Comparison of ENCODE assay signal across 14 cellular contexts in the genomic region with DNA sequence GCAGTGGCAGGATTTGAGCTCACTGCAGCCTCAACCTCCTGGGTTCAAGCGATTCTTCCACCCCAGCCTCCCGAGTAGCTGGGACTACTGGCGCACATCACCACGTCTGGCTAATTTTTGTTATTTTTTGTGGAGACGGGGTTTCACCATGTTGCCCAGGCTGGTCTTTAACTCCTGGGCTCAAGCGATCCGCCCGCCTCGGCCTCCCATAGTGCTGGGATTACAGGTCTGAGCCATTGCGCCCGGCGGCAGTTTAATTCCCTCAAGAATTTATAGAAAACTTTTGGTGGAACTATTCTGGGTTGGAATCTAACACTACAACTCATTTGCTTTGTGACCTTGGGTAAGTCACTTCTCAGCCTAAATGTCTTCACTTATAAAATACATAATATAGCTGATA. TPM values are rescaled to one million over a fixed set of nuclear protein-coding genes. Genes with fewer than 3 reads are reported as not detected.
DNase-seq lines count a peak whose midpoint lies in the region; ATAC-seq, FAIRE-seq and TF ChIP-seq lines count a peak whose summit lies in the region.
"Had no signal": no experiment of that assay in that cellular context is flagged by ENCODE, and none has a peak within 500 bp of the region (broad histone marks: within the 10 kb centered on the region; RNA-seq: fewer than 3 reads in every experiment).

No MANE protein-coding gene starts in this region.

- peak overlapping the region; percentile 99 to 100 for H4K8ac ChIP-seq in IMR-90 (ENCODE audit: low read depth in 2 of 2, low read length in 2 of 2)

- no peak for TF ChIP-seq EP300 in A549 (IDR thresholded peaks at IDR 0.05)

- H3K27ac ChIP-seq in A549 = peak overlapping the region; percentile 95
- H3K27ac ChIP-seq in IMR-90 (ENCODE audit: insufficient read depth, low read length) = no peak overlapping the region
- peak overlapping the region in 42 of 59 donors; percentile 72 to 100 (median 98) for H3K27ac ChIP-seq in dorsolateral prefrontal cortex
- peak overlapping the region; percentile 100 for H3K27ac ChIP-seq in neutrophil

- peaks cover 10% of the 10 kb centered on the region; the same call in 1 of the 2 replicates for H4K20me1 ChIP-seq in IMR-90 (ENCODE audit: insufficient read depth, low read length)

- H2BK5ac ChIP-seq in IMR-90 (ENCODE audit: low read depth, low read length, poor library complexity, severe bottlenecking) = peak overlapping the region; percentile 96

- peaks cover 15 to 18% of the 10 kb centered on the region in 2 experiments for H3K79me1 ChIP-seq in IMR-90 (ENCODE audit: low read depth in 1 of 2, low read length in 2 of 2)

- TF ChIP-seq POLR2A in A549 (IDR thresholded peaks at IDR 0.05; ENCODE audit: low read length) (no peak), IMR-90 (IDR thresholded peaks at IDR 0.05; ENCODE audit: low read depth, low read length) (no peak), lower leg skin (IDR thresholded peaks at IDR 0.05) (no peak)

- H3K14ac ChIP-seq in IMR-90 (replicated peaks; ENCODE audit: low read depth, low read length) = no peak overlapping the region

- no peaks in the 10 kb centered on the region for H3K9me3 Mint-ChIP-seq in endothelial cell (ENCODE audit: unreplicated experiment)
- H3K9me3 Mint-ChIP-seq: HFFc6 had no signal

- H3K36me3 Mint-ChIP-seq in endothelial cell (ENCODE audit: low read depth, unreplicated experiment) = peaks cover 20% of the 10 kb centered on the region

- H3K4me1 Mint-ChIP-seq in endothelial cell (ENCODE audit: unreplicated experiment) = peaks cover 24% of the 10 kb centered on the region

- CTCF ChIA-PET in A549 (lab: Yijun Ruan, JAX) = interaction anchor here (0.7 to 12.7 kb wide), 8 partner anchors 12 to 53 kb away, joined by 3 to 199 read pairs (median 6); partner anchors contain the start of gene AMHR2
- CTCF ChIA-PET in IMR-90 (lab: Yijun Ruan, JAX) = interaction anchor here (1.0 kb wide), 1 partner anchor 26 kb away, joined by 4 read pairs; no protein-coding TSS in a partner anchor

- no peak overlapping the region; the same call in 1 of the 2 replicates for H4K5ac ChIP-seq in IMR-90 (ENCODE audit: low read depth, low read length)

- 0 out of 2 replicates have a peak overlapping the region, but pooled peaks have one; percentile 99 for H3K23ac ChIP-seq in IMR-90 (ENCODE audit: low read depth, low read length)

- H3K36me3 ChIP-seq in IMR-90 (ENCODE audit: control insufficient read depth, insufficient read depth, low read length) (peaks cover 14% of the 10 kb centered on the region), neutrophil (peaks cover 17% of the 10 kb centered on the region)

- H3K9ac ChIP-seq in IMR-90 (ENCODE audit: low read depth, low read length) = no peak overlapping the region

- H3K9me3 ChIP-seq in A549 = no peaks in the 10 kb centered on the region
- H3K9me3 ChIP-seq in IMR-90 (ENCODE audit: control insufficient read depth, insufficient read depth, low read length) = no peaks in the 10 kb centered on the region
- no peaks in the 10 kb centered on the region for H3K9me3 ChIP-seq in neutrophil

- peaks cover 32% of the 10 kb centered on the region for H3K4me1 ChIP-seq in A549
- H3K4me1 ChIP-seq in IMR-90 (ENCODE audit: control insufficient read depth, insufficient read depth, low read length) = peaks cover 14% of the 10 kb centered on the region
- peaks cover 47 to 49% of the 10 kb centered on the region in 2 experiments for H3K4me1 ChIP-seq in neutrophil (ENCODE audit: control insufficient read depth in 1 of 2, insufficient read depth in 1 of 2, low read depth in 1 of 2, low read length in 1 of 2)

- H3K9me1 ChIP-seq in IMR-90 (ENCODE audit: insufficient read depth, low read length) = peaks cover 14% of the 10 kb centered on the region

- H2BK15ac ChIP-seq in IMR-90 (ENCODE audit: low read depth, low read length) = peak overlapping the region; percentile 73; the same call in 1 of the 3 replicates

- H3K4me3 ChIP-seq in A549 (no peak overlapping the region), IMR-90 (ENCODE audit: insufficient read depth, low read depth, low read length) (no peak overlapping the region), dorsolateral prefrontal cortex (peak overlapping the region in 6 of 59 donors; percentile 71 to 91 (median 82)), neutrophil (ENCODE audit: low read depth in 1 of 2, low read length in 1 of 2) (no peak overlapping the region), lower leg skin (ENCODE audit: low read depth, poor library complexity, severe bottlenecking) (no peak overlapping the region)

- H3K4ac ChIP-seq in IMR-90 (ENCODE audit: low read depth, low read length) = peak overlapping the region; percentile 99; the same call in 1 of the 2 replicates

- H3K56ac ChIP-seq in IMR-90 (ENCODE audit: extremely low read depth, insufficient read depth, low read length) = no peak overlapping the region

- H3K27me3 ChIP-seq in IMR-90 (ENCODE audit: control insufficient read depth, insufficient read depth, low read length) = no peaks in the 10 kb centered on the region
- H3K27me3 ChIP-seq in dorsolateral prefrontal cortex = no peaks in the 10 kb centered on the region
- no peaks in the 10 kb centered on the region for H3K27me3 ChIP-seq in neutrophil

- TF ChIP-seq CTCF in A549 (IDR thresholded peaks at IDR 0.05) (no peak), IMR-90 (conservative IDR thresholded peaks at IDR 0.05; ENCODE audit: low read depth, low read length) (no peak), dorsolateral prefrontal cortex (IDR thresholded peaks at IDR 0.05 in 54 of 56, conservative IDR thresholded peaks at IDR 0.05 in 2 of 56; ENCODE audit: low read depth in 1 of 56, partially characterized antibody in 56 of 56) (no peak), neutrophil (IDR thresholded peaks at IDR 0.05) (no peak), endothelial cell (IDR thresholded peaks at IDR 0.05; ENCODE audit: unreplicated experiment) (no peak), lower leg skin (IDR thresholded peaks at IDR 0.05) (no peak)

- TF ChIP-seq RAD21 in A549 (conservative IDR thresholded peaks at IDR 0.05 in 1 of 2, IDR thresholded peaks at IDR 0.05 in 1 of 2) (no peak), IMR-90 (IDR thresholded peaks at IDR 0.05; ENCODE audit: low read length) (no peak)

- 0 out of 2 replicates have a peak overlapping the region, but pooled peaks have one; percentile 74 for H2AK5ac ChIP-seq in IMR-90 (ENCODE audit: low read depth, low read length)

- H3K4me3 Mint-ChIP-seq in endothelial cell (ENCODE audit: unreplicated experiment) = no peak overlapping the region
- H3K4me3 Mint-ChIP-seq: HFFc6 had no signal

- dilution Hi-C loops in IMR-90 (cut with HindIII; ENCODE audit: low sequenced_read_pairs, unreplicated experiment) = no loop called here

- no peak overlapping the region for H3K27ac Mint-ChIP-seq in endothelial cell (ENCODE audit: unreplicated experiment)
- H3K27ac Mint-ChIP-seq: HFFc6 had no signal

- H2BK120ac ChIP-seq in IMR-90 (ENCODE audit: low read depth, low read length) = no peak overlapping the region

- DNase-seq in A549 (ENCODE audit: low read depth in 1 of 2, low spot score in 1 of 2) (no peak), IMR-90 (no peak), dorsolateral prefrontal cortex (no peak), endothelial cell (ENCODE audit: low spot score) (no peak), cerebellar cortex (ENCODE audit: low spot score) (no peak), NCI-H524 (lab: John Stamatoyannopoulos, UW) (no peak), lower leg skin (ENCODE audit: low spot score in 2 of 2) (no peak)
- DNase-seq: central memory CD4-positive, alpha-beta T cell; HFFc6; NCI-H187 treated with DMSO at 0.1 percent for 48 hours; stimulated activated CD4-positive, alpha-beta T cell treated with anti-CD3 and anti-CD28 coated beads, Interleukin-1b, Interleukin-23, amount 100 ng/mL, for 48 hours had no signal

- no TSS peak for BruUV-seq in IMR-90 (replicated peaks; lab: Mats Ljungman, UMichigan)

- POLR2A ChIA-PET in A549 (lab: Yijun Ruan, JAX) = interaction anchor here (1.7 to 2.1 kb wide), 3 partner anchors 43 to 197 kb away, joined by 5 to 22 read pairs (median 14); partner anchors contain the start of genes CSAD, TARBP2 and ZNF740
- POLR2A ChIA-PET in IMR-90 (lab: Charles Lee; ENCODE audit: unreplicated experiment) = no interaction called here

- no peak overlapping the region for H3K18ac ChIP-seq in IMR-90 (ENCODE audit: low read depth, low read length)

- ATAC-seq in A549 (no peak), IMR-90 (ENCODE audit: low read depth) (no peak)

- H3K4me2 ChIP-seq in A549 (peak overlapping the region; percentile 89; the same call in 1 of the 3 replicates), IMR-90 (ENCODE audit: low read depth, low read length) (no peak overlapping the region)

- peaks cover 2% of the 10 kb centered on the region for H3K27me3 Mint-ChIP-seq in endothelial cell (ENCODE audit: unreplicated experiment)

- H4K91ac ChIP-seq in IMR-90 (ENCODE audit: insufficient read depth, low read depth, low read length) = no peak overlapping the region

- H2AK9ac ChIP-seq in IMR-90 (replicated peaks; ENCODE audit: low read depth, low read length, poor library complexity) = no peak overlapping the region

- H2AFZ ChIP-seq in IMR-90 (replicated peaks; ENCODE audit: low read length, poor library complexity) = no peak overlapping the region

- intact Hi-C loops in IMR-90 (cut with micrococcal nuclease) (no loop called here), dorsolateral prefrontal cortex (cut with DNase I) (loop anchor here in 1 of 2 donors (2.0 to 5.0 kb wide), 2 partner anchors 53 to 124 kb away; partner anchors contain the start of gene TARBP2), lower leg skin (cut with DNase I; ENCODE audit: low total_unique reads) (no loop called here)

- H2BK20ac ChIP-seq in IMR-90 (ENCODE audit: low read depth, low read length) = no peak overlapping the region

- WGBS in A549 (ENCODE audit: missing lambda C conversion rate) = 95% methylated on average over 12 of the region's 12 CpGs
- 100% methylated on average over 1 of the region's 12 CpGs; no CpG with 5 or more reads in 1 of the 2 experiments for WGBS in IMR-90 (ENCODE audit: extremely low coverage in 2 of 2, insufficient read length in 1 of 2), 2 experiments
- WGBS in lower leg skin, 2 donors = 95 to 98% methylated on average over 12 of the region's 12 CpGs

- in situ Hi-C loops in IMR-90 (cut with MboI; ENCODE audit: low sequenced_read_pairs) = no loop called here

- no peak for FAIRE-seq in A549 (lab: Jason Lieb, UNC)

RNA-seq across cellular contexts. Expression of gene SP1, which starts 1.8 kb away (rescaled TPM):
- polyA plus RNA-seq in A549 (2011; rRNA removed) = 53.2 and 56.6 TPM in 2 replicates
- polyA plus RNA-seq in A549 (2012; cell fraction: cytosol; rRNA removed) = 14.0 and 18.8 TPM in 2 replicates
- 15.5 and 19.0 TPM in 2 replicates for polyA plus RNA-seq in A549 (2012; cell fraction: nucleus; rRNA removed)
- 24.0 to 24.5 TPM (median 24.2 TPM) in 3 replicates for polyA plus RNA-seq in A549 (2017; fragmentation: RNase III; extraction: RNeasy Plus Mini Kit Qiagen cat#74134 plus additional on column Dnase treatment)
- 176 and 220 TPM in 2 replicates for polyA minus RNA-seq in A549 (2011; rRNA and poly(A)+ RNA removed)
- total RNA-seq in IMR-90 (2012; rRNA removed) = 45.0 and 53.6 TPM in 2 replicates
- polyA plus RNA-seq in IMR-90 (2012; rRNA removed) = 19.7 and 21.2 TPM in 2 replicates
- 4.3 and 9.9 TPM in 2 replicates for polyA plus RNA-seq in IMR-90 (2012; cell fraction: cytosol; rRNA removed)
- polyA plus RNA-seq in IMR-90 (2012; cell fraction: nucleus; rRNA removed; ENCODE audit: low replicate concordance) = 24.6 and 42.1 TPM in 2 replicates
- total RNA-seq in dorsolateral prefrontal cortex = 10 to 100 TPM; 22.5 to 63.4 (median 36.0) TPM
- 69.5 TPM for total RNA-seq in endothelial cell (ENCODE audit: unreplicated experiment)
- 100 to 1,000 TPM in 2 of 4 donors, 10 to 100 TPM in 2; 89.6 to 111 (median 100) TPM for total RNA-seq in lower leg skin

RNA-seq across cellular contexts. Expression of gene SP7, which starts 42.1 kb away (rescaled TPM):
- 0.05 TPM in 1 of 2 replicates, not detected in the other for polyA plus RNA-seq in A549 (2011; rRNA removed)
- polyA plus RNA-seq in A549 (2012; cell fraction: cytosol; rRNA removed) = 0.01 and 0.04 TPM in 2 replicates
- 0.09 and 0.12 TPM in 2 replicates for polyA plus RNA-seq in A549 (2012; cell fraction: nucleus; rRNA removed)
- polyA plus RNA-seq in A549 (2017; fragmentation: RNase III; extraction: RNeasy Plus Mini Kit Qiagen cat#74134 plus additional on column Dnase treatment) = 0.03 to 0.06 TPM in 2 of 3 replicates, not detected in the other
- 0.17 TPM in 1 of 2 replicates, not detected in the other for polyA minus RNA-seq in A549 (2011; rRNA and poly(A)+ RNA removed)
- not detected in 2 replicates for total RNA-seq in IMR-90 (2012; rRNA removed)
- polyA plus RNA-seq in IMR-90 (2012; rRNA removed) = not detected in 2 replicates
- not detected in 2 replicates for polyA plus RNA-seq in IMR-90 (2012; cell fraction: cytosol; rRNA removed)
- polyA plus RNA-seq in IMR-90 (2012; cell fraction: nucleus; rRNA removed; ENCODE audit: low replicate concordance) = not detected in 2 replicates
- total RNA-seq in dorsolateral prefrontal cortex = 1 to 10 TPM in 15 of 120 experiments, under 1 TPM in 87, not detected in 18; 0.11 to 1.9 (median 0.54) TPM
- total RNA-seq in endothelial cell (ENCODE audit: unreplicated experiment) = 3.6 TPM
- total RNA-seq in lower leg skin = not detected
- total RNA-seq: glomerular endothelial cell, HFFc6, myocyte had no signal

RNA-seq across cellular contexts. Expression of gene AMHR2, which starts 45.4 kb away (rescaled TPM):
- polyA plus RNA-seq in A549 (2011; rRNA removed) (0.12 and 0.16 TPM in 2 replicates), A549 (2017; fragmentation: RNase III; extraction: RNeasy Plus Mini Kit Qiagen cat#74134 plus additional on column Dnase treatment) (0.13 to 0.22 TPM (median 0.18 TPM) in 3 replicates), IMR-90 (2012; rRNA removed) (not detected in 2 replicates)
- polyA plus RNA-seq in A549 (2012; cell fraction: cytosol; rRNA removed) = 0.67 and 0.80 TPM in 2 replicates
- 0.84 and 1.1 TPM in 2 replicates for polyA plus RNA-seq in A549 (2012; cell fraction: nucleus; rRNA removed)
- 0.49 and 0.62 TPM in 2 replicates for polyA minus RNA-seq in A549 (2011; rRNA and poly(A)+ RNA removed)
- total RNA-seq in IMR-90 (2012; rRNA removed) (not detected in 2 replicates), dorsolateral prefrontal cortex (1 to 10 TPM in 1 of 120 experiments, under 1 TPM in 2, not detected in 117; 0.31 to 1.1 (median 0.55) TPM), endothelial cell (ENCODE audit: unreplicated experiment) (1.3 TPM), lower leg skin (under 1 TPM in 1 of 4 donors, not detected in 3; 0.62 TPM)
- polyA plus RNA-seq in IMR-90 (2012; cell fraction: cytosol; rRNA removed) = not detected in 2 replicates
- polyA plus RNA-seq in IMR-90 (2012; cell fraction: nucleus; rRNA removed; ENCODE audit: low replicate concordance) = 0.04 TPM in 1 of 2 replicates, not detected in the other
- total RNA-seq: glomerular endothelial cell, HFFc6, myocyte had no signal

RNA-seq across cellular contexts. Expression of gene AAAS, which starts 56.8 kb away (rescaled TPM):
- polyA plus RNA-seq in A549 (2011; rRNA removed) (82.6 and 104 TPM in 2 replicates), A549 (2017; fragmentation: RNase III; extraction: RNeasy Plus Mini Kit Qiagen cat#74134 plus additional on column Dnase treatment) (61.5 to 64.9 TPM (median 64.1 TPM) in 3 replicates), IMR-90 (2012; rRNA removed) (67.1 and 71.9 TPM in 2 replicates)
- polyA plus RNA-seq in A549 (2012; cell fraction: cytosol; rRNA removed) = 98.3 and 108 TPM in 2 replicates
- polyA plus RNA-seq in A549 (2012; cell fraction: nucleus; rRNA removed) = 244 and 280 TPM in 2 replicates
- polyA minus RNA-seq in A549 (2011; rRNA and poly(A)+ RNA removed) = 136 and 153 TPM in 2 replicates
- total RNA-seq in IMR-90 (2012; rRNA removed) (37.5 and 44.6 TPM in 2 replicates), dorsolateral prefrontal cortex (10 to 100 TPM; 27.3 to 61.7 (median 45.5) TPM), endothelial cell (ENCODE audit: unreplicated experiment) (56.2 TPM), lower leg skin (10 to 100 TPM; 41.4 to 47.1 (median 44.8) TPM)
- polyA plus RNA-seq in IMR-90 (2012; cell fraction: cytosol; rRNA removed) = 45.2 and 62.4 TPM in 2 replicates
- 345 TPM in 2 replicates for polyA plus RNA-seq in IMR-90 (2012; cell fraction: nucleus; rRNA removed; ENCODE audit: low replicate concordance)
